20 cellular contexts compared by ENCODE assay signal in the genomic region with DNA sequence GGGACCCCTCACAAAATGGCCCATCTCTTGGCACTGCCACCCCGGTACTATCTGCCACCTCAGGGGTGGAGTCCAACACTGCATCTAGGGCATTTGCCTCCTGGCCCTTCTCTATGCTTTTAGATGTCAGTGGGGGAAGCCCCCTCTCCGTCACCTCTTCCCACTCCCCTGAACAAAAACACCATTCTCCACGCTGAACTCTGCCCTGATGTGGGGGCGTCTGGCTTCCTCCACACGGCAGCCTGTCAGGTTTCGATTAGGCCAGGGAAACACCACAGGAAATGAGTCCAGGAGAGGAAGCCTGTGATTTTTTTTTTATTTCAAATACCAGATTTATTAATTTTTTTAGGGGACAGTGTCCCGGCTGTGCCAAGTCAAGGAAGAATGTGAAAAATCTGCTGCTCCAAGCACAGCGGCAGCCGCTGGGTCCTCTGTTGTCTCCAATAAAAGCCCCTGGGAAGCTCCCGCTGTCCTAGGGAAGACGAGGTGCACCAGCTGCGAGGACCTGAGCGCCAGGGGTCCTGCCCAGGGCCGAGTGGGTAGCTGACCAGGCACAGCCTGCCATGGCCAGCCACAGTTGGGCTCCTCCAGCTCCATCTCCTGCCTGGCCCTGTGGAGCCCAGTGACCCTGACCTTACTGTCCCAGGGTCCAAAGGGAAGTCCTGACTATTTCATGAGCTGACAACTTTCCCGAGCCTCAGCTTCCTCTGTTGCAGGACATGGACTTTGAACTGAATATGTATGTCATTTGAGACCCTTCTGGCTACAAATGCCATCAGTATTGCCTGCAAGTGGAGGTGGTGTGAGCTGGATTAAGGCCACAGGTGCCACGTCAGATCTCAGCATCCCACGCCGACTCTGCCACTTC.
"Had no signal": no experiment of that assay in that cellular context is flagged by ENCODE, and none has a peak within 500 bp of the region (broad histone marks: within the 10 kb centered on the region; RNA-seq: fewer than 3 reads in every experiment).

No MANE protein-coding gene starts in this region.

- H3K27ac ChIP-seq: body of pancreas, dorsolateral prefrontal cortex, gastrocnemius medialis, heart left ventricle, thoracic aorta, upper lobe of right lung had no signal

- H3K4me1 Mint-ChIP-seq: activated CD4-positive, alpha-beta memory T cell treated with anti-CD3 and anti-CD28 coated beads, Interleukin-2, amount 10 ng/mL, durations not matched to agents 7 days and 5 days; activated CD8-positive, alpha-beta memory T cell treated with anti-CD3 and anti-CD28 coated beads, Interleukin-2, amount 10 ng/mL, durations not matched to agents 7 days and 5 days; activated naive CD8-positive, alpha-beta T cell treated with anti-CD3 and anti-CD28 coated beads, Interleukin-2, amount 10 ng/mL, durations not matched to agents 7 days and 5 days had no signal

- H3K4me3 ChIP-seq: body of pancreas, dorsolateral prefrontal cortex, gastrocnemius medialis, heart left ventricle, smooth muscle cell, thoracic aorta, upper lobe of right lung had no signal

- ATAC-seq: activated CD8-positive, alpha-beta memory T cell treated with anti-CD3 and anti-CD28 coated beads, Interleukin-2, amount 10 ng/mL, durations not matched to agents 7 days and 5 days; body of pancreas; gastrocnemius medialis; naive thymus-derived CD4-positive, alpha-beta T cell; upper lobe of right lung had no signal

- H3K4me2 ChIP-seq: smooth muscle cell had no signal

- H3K4me1 ChIP-seq: body of pancreas, gastrocnemius medialis, upper lobe of right lung had no signal

- H3K27me3 ChIP-seq: body of pancreas, heart left ventricle had no signal

- H3K9me3 Mint-ChIP-seq: activated CD4-positive, alpha-beta memory T cell treated with anti-CD3 and anti-CD28 coated beads, Interleukin-2, amount 10 ng/mL, durations not matched to agents 7 days and 5 days; activated naive CD8-positive, alpha-beta T cell treated with anti-CD3 and anti-CD28 coated beads, Interleukin-2, amount 10 ng/mL, durations not matched to agents 7 days and 5 days; endodermal cell had no signal

- H3K4me3 Mint-ChIP-seq: activated CD4-positive, alpha-beta memory T cell treated with anti-CD3 and anti-CD28 coated beads, Interleukin-2, amount 10 ng/mL, durations not matched to agents 7 days and 5 days; activated CD8-positive, alpha-beta memory T cell treated with anti-CD3 and anti-CD28 coated beads, Interleukin-2, amount 10 ng/mL, durations not matched to agents 7 days and 5 days; activated naive CD8-positive, alpha-beta T cell treated with anti-CD3 and anti-CD28 coated beads, Interleukin-2, amount 10 ng/mL, durations not matched to agents 7 days and 5 days; endodermal cell; naive thymus-derived CD4-positive, alpha-beta T cell had no signal

- H3K36me3 Mint-ChIP-seq: activated CD8-positive, alpha-beta memory T cell treated with anti-CD3 and anti-CD28 coated beads, Interleukin-2, amount 10 ng/mL, durations not matched to agents 7 days and 5 days; activated naive CD8-positive, alpha-beta T cell treated with anti-CD3 and anti-CD28 coated beads, Interleukin-2, amount 10 ng/mL, durations not matched to agents 7 days and 5 days; naive thymus-derived CD4-positive, alpha-beta T cell had no signal

- H3K27me3 Mint-ChIP-seq: activated CD4-positive, alpha-beta memory T cell treated with anti-CD3 and anti-CD28 coated beads, Interleukin-2, amount 10 ng/mL, durations not matched to agents 7 days and 5 days; activated CD8-positive, alpha-beta memory T cell treated with anti-CD3 and anti-CD28 coated beads, Interleukin-2, amount 10 ng/mL, durations not matched to agents 7 days and 5 days had no signal

- H3K9me3 ChIP-seq: body of pancreas, gastrocnemius medialis, heart left ventricle, thoracic aorta, upper lobe of right lung had no signal

- H3K27ac Mint-ChIP-seq: activated CD4-positive, alpha-beta memory T cell treated with anti-CD3 and anti-CD28 coated beads, Interleukin-2, amount 10 ng/mL, durations not matched to agents 7 days and 5 days; activated CD8-positive, alpha-beta memory T cell treated with anti-CD3 and anti-CD28 coated beads, Interleukin-2, amount 10 ng/mL, durations not matched to agents 7 days and 5 days; activated naive CD8-positive, alpha-beta T cell treated with anti-CD3 and anti-CD28 coated beads, Interleukin-2, amount 10 ng/mL, durations not matched to agents 7 days and 5 days; endodermal cell; naive thymus-derived CD4-positive, alpha-beta T cell had no signal

- DNase-seq: activated CD4-positive, alpha-beta memory T cell treated with anti-CD3 and anti-CD28 coated beads, Interleukin-2, amount 10 ng/mL, durations not matched to agents 7 days and 5 days; activated CD4-positive, alpha-beta T cell treated with anti-CD3 and anti-CD28 coated beads for 48 hours; activated CD4-positive, CD25-positive, alpha-beta regulatory T cell; activated CD8-positive, alpha-beta memory T cell treated with anti-CD3 and anti-CD28 coated beads, Interleukin-2, amount 10 ng/mL, durations not matched to agents 7 days and 5 days; activated naive CD4-positive, alpha-beta T cell treated with Interleukin-2 at 50 U/mL for 16 hours; activated naive CD8-positive, alpha-beta T cell treated with anti-CD3 and anti-CD28 coated beads, Interleukin-2, amount 10 ng/mL, durations not matched to agents 7 days and 5 days; amygdala; body of pancreas; endodermal cell; gastrocnemius medialis; heart left ventricle; mesendoderm; naive thymus-derived CD4-positive, alpha-beta T cell; nucleus accumbens; stimulated activated CD4-positive, alpha-beta T cell treated with anti-CD3 and anti-CD28 coated beads, Interleukin-4, amount 100 ng/mL, for 1 hour; T1000; upper lobe of right lung had no signal

- H3K36me3 ChIP-seq: gastrocnemius medialis, heart left ventricle, thoracic aorta, upper lobe of right lung had no signal
